In the genomic region with DNA sequence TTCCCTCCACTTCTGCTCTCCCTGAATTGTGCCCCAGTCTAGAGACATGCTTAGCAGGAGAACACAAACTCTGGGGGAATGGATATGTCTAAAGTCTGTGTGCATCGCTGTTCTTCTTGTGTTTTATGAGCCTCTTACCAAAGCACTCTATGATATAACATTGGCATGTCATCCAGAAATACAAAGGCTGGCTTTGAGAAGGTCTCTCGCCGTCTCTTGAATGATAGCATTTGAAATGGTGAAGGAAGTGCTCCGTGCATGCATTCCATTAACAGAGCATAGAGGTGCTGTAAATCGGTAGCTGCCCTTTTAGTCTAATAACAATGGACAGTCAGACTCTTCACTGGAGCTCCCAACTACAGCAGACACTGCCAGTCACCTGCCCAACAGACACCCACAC, we compare ENCODE assay signal across 24 cellular contexts. TPM values are rescaled to one million over a fixed set of nuclear protein-coding genes. Genes with fewer than 3 reads are reported as not detected.
"Had no signal": no experiment of that assay in that cellular context is flagged by ENCODE, and none has a peak within 500 bp of the region (broad histone marks: within the 10 kb centered on the region; RNA-seq: fewer than 3 reads in every experiment).

No MANE protein-coding gene starts in this region.

- H3K27me3 ChIP-seq: hepatocyte, ovary, right atrium auricular region, right lobe of liver, stomach, suprapubic skin, tibial artery, upper lobe of right lung had no signal

- H3K4me3 ChIP-seq: hepatocyte, left ventricle myocardium inferior, lung, mucosa of descending colon, ovary, right atrium auricular region, right lobe of liver, smooth muscle cell, stomach, suprapubic skin, thoracic aorta, tibial artery, upper lobe of right lung had no signal

- H3K36me3 ChIP-seq: left ventricle myocardium inferior, ovary, right atrium auricular region, right lobe of liver, stomach, suprapubic skin, thoracic aorta, tibial artery, upper lobe of right lung had no signal

- H3K27ac ChIP-seq: hepatocyte, left ventricle myocardium inferior, ovary, right atrium auricular region, right lobe of liver, suprapubic skin, thoracic aorta, tibial artery, upper lobe of right lung had no signal

- H3K4me1 ChIP-seq: left ventricle myocardium inferior, right atrium auricular region, right lobe of liver, suprapubic skin, tibial artery, upper lobe of right lung had no signal

- DNase-seq: islet precursor cell; left ventricle myocardium inferior; mesendoderm; midbrain; mucosa of descending colon; naive thymus-derived CD4-positive, alpha-beta T cell; ovary; right lobe of liver; stimulated activated CD4-positive, alpha-beta T cell treated with anti-CD3 and anti-CD28 coated beads, Interleukin-1b, Interleukin-23, amount 100 ng/mL, for 48 hours; stimulated activated CD4-positive, alpha-beta T cell treated with anti-CD3 and anti-CD28 coated beads, Interleukin-2, amount 100 ng/mL, for 48 hours; stimulated activated naive B cell treated with anti-CD40 and anti-IgM and Interleukin-4, amounts not matched to agents 10 μg/mL and 1 μg/mL and 100 μg/mL, for 72 hours; stimulated activated naive CD8-positive, alpha-beta T cell treated with anti-CD3 and anti-CD28 coated beads, Interleukin-15, Interleukin-2, amounts not matched to agents 100 U/mL and 50 U/mL, for 24 hours; stomach; tibial artery; trophoblast cell; upper lobe of right lung had no signal

- H3K9me3 ChIP-seq: left ventricle myocardium inferior, mucosa of descending colon, ovary, right atrium auricular region, right lobe of liver, stomach, suprapubic skin, thoracic aorta, tibial artery, upper lobe of right lung had no signal

RNA-seq across cellular contexts. Expression of a gene that starts 7.1 kb away (rescaled TPM):
- total RNA-seq: natural killer cell treated with Interleukin-12 subunit alpha and Interleukin-12 subunit beta and Interleukin-15 and Interleukin-18, amount 100 ng/mL, for 72 hours had no signal

RNA-seq across cellular contexts. Expression of a gene that starts 28.4 kb away (rescaled TPM):
- total RNA-seq: progenitor cell of endocrine pancreas had no signal
